1 cellular context compared by ENCODE assay signal in genomic region chr22:24270556-24271405, GRCh38.
TF ChIP-seq lines count a peak whose summit lies in the region.

Gene SPECC1L (plus strand): TSS chr22:24270831. CDS start chr22:24302232, 31,401 bp downstream.

TF ChIP-seq in HepG2, 621 proteins besides CTCF, POLR2A, EP300 and RAD21 (continued from another document and continues in another):
- TF ChIP-seq TFDP2 (CRISPR knock-in tag; IDR thresholded peaks at IDR 0.05) (peak; percentile 83; the same call in 1 of the 2 replicates), ZFP62 (CRISPR knock-in tag; IDR thresholded peaks at IDR 0.05) (no peak), MYNN (CRISPR knock-in tag; IDR thresholded peaks at IDR 0.05; ENCODE audit: low read depth) (no peak), DMAP1 (CRISPR knock-in tag; IDR thresholded peaks at IDR 0.05) (peak; percentile 82), ATAD3A (CRISPR knock-in tag; IDR thresholded peaks at IDR 0.05) (no peak), KDM2A (CRISPR knock-in tag; IDR thresholded peaks at IDR 0.05; ENCODE audit: borderline replicate concordance, low read depth) (peak; percentile 75), ZBTB7A (CRISPR knock-in tag; IDR thresholded peaks at IDR 0.05) (no peak), RCOR2 (CRISPR knock-in tag; IDR thresholded peaks at IDR 0.05) (no peak), SNAPC4 (CRISPR knock-in tag; IDR thresholded peaks at IDR 0.05) (no peak), MYPOP (CRISPR knock-in tag; IDR thresholded peaks at IDR 0.05) (peak; percentile 95), BCLAF1 (IDR thresholded peaks at IDR 0.05) (no peak), YEATS4 (CRISPR knock-in tag; IDR thresholded peaks at IDR 0.05; ENCODE audit: borderline replicate concordance) (peak; percentile 90), ZBTB14 (CRISPR knock-in tag; IDR thresholded peaks at IDR 0.05) (no peak), DR1 (CRISPR knock-in tag; IDR thresholded peaks at IDR 0.05) (no peak; the same call in 1 of the 2 replicates), MIER2 (CRISPR knock-in tag; IDR thresholded peaks at IDR 0.05) (peak; percentile 24; the same call in 1 of the 2 replicates), ZNF83 (CRISPR knock-in tag; IDR thresholded peaks at IDR 0.05; ENCODE audit: borderline replicate concordance) (no peak; the same call in 1 of the 2 replicates), HNRNPK (IDR thresholded peaks at IDR 0.05; ENCODE audit: low read depth, low read length, poor library complexity, severe bottlenecking) (peak; percentile 95), ZXDC (CRISPR knock-in tag; IDR thresholded peaks at IDR 0.05) (peak; percentile 100), NAIF1 (CRISPR knock-in tag; IDR thresholded peaks at IDR 0.05; ENCODE audit: borderline replicate concordance) (no peak), ZNF550 (CRISPR knock-in tag; IDR thresholded peaks at IDR 0.05; ENCODE audit: borderline replicate concordance) (peak; percentile 81; the same call in 1 of the 2 replicates), ATF6 (CRISPR knock-in tag; conservative IDR thresholded peaks at IDR 0.05) (no peak), ZNF569 (CRISPR knock-in tag; IDR thresholded peaks at IDR 0.05; ENCODE audit: borderline replicate concordance) (0 out of 2 replicates have a peak, but pooled peaks have one; percentile 57), MTA3 (CRISPR knock-in tag; IDR thresholded peaks at IDR 0.05) (no peak), SP4 (CRISPR knock-in tag; IDR thresholded peaks at IDR 0.05) (peak; percentile 20; the same call in 1 of the 2 replicates), PPARG (CRISPR knock-in tag; conservative IDR thresholded peaks at IDR 0.05) (no peak; the same call in 1 of the 2 replicates), KDM1A (CRISPR knock-in tag; IDR thresholded peaks at IDR 0.05) (no peak), HMG20B (CRISPR knock-in tag; conservative IDR thresholded peaks at IDR 0.05) (0 out of 2 replicates have a peak, but pooled peaks have one; percentile 58), SCMH1 (CRISPR knock-in tag; IDR thresholded peaks at IDR 0.05; ENCODE audit: borderline replicate concordance) (no peak), ZBTB34 (CRISPR knock-in tag; IDR thresholded peaks at IDR 0.05) (peak; percentile 23; the same call in 1 of the 2 replicates), SOX5 (CRISPR knock-in tag; IDR thresholded peaks at IDR 0.05; ENCODE audit: borderline replicate concordance) (peak; percentile 60; the same call in 1 of the 2 replicates), ZNF7 (CRISPR knock-in tag; IDR thresholded peaks at IDR 0.05) (no peak), TRAFD1 (CRISPR knock-in tag; IDR thresholded peaks at IDR 0.05; ENCODE audit: borderline replicate concordance) (no peak), CC2D1A (CRISPR knock-in tag; IDR thresholded peaks at IDR 0.05) (0 out of 2 replicates have a peak, but pooled peaks have one; percentile 38), NFIC (IDR thresholded peaks at IDR 0.05; ENCODE audit: low read length) (no peak), PLSCR1 (CRISPR knock-in tag; IDR thresholded peaks at IDR 0.05; ENCODE audit: borderline replicate concordance) (no peak), MAFK (conservative IDR thresholded peaks at IDR 0.05 in 1 of 2, IDR thresholded peaks at IDR 0.05 in 1 of 2; ENCODE audit: low read length in 2 of 2) (no peak), ZNF776 (CRISPR knock-in tag; IDR thresholded peaks at IDR 0.05) (peak; percentile 76; the same call in 1 of the 2 replicates), MEIS2 (CRISPR knock-in tag; IDR thresholded peaks at IDR 0.05) (no peak)
